8 cellular contexts compared by ENCODE assay signal in the genomic region with DNA sequence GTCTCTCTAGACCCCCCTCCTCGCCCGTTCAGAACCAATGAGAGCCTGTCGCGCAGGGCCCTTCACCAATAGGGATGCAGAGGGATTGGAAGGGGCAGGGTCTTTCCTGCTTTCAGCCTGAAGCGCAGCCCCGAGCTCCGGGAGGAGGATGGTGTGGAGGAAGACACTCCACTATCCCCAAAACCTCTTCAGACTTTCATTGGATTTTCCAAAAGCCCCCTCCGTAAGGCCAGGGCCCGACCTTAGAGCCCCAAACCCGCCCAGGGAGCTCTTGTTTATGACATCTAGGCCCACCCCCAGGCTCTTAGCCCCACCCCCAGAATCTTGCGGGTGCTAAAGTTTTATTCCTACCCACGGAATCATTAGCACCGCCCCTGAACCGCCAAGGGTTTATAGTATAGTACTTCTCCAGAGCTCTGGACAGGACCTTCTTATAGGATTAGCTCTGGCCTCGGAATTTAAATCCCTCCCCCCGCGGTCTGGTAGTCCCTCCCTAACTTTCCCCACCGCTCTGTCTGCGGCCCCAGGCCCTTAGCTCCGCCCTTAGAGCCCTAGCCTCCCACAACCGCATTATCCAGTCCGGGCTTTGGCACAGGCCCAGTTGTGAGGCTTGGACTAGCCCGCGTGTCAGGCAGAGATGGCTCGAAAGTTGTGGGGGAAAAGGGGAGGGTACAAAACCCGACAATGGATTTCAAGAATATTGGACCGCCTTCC. TPM values are rescaled to one million over a fixed set of nuclear protein-coding genes. Genes with fewer than 3 reads are reported as not detected.
DNase-seq lines count a peak whose midpoint lies in the region; ATAC-seq and TF ChIP-seq lines count a peak whose summit lies in the region.

No MANE protein-coding gene starts in this region.

- H3K36me3 Mint-ChIP-seq in endodermal cell (ENCODE audit: low read depth) = no peaks in the 10 kb centered on the region

- H3K27ac Mint-ChIP-seq in endodermal cell = no peak overlapping the region

- H3K4me1 Mint-ChIP-seq in endodermal cell = peaks cover 9% of the 10 kb centered on the region

- H3K4me3 ChIP-seq in endodermal cell (ENCODE audit: low read length) (peak overlapping the region; percentile 45), mesendoderm (ENCODE audit: low read length) (peak overlapping the region; percentile 16)

- H3K27me3 Mint-ChIP-seq in endodermal cell (ENCODE audit: insufficient read depth) = peaks cover 8% of the 10 kb centered on the region

- no peak overlapping the region for H3K18ac ChIP-seq in mesendoderm (ENCODE audit: low read length)

- H3K9me3 Mint-ChIP-seq in endodermal cell = peaks cover 15% of the 10 kb centered on the region

- no peak overlapping the region for H2BK15ac ChIP-seq in mesendoderm (replicated peaks; ENCODE audit: low read depth)

- TF ChIP-seq CTCF in endodermal cell (conservative IDR thresholded peaks at IDR 0.05) = no peak

- H3K4me1 ChIP-seq in endodermal cell (ENCODE audit: control insufficient read depth, insufficient read depth, low read length) (no peaks in the 10 kb centered on the region), mesendoderm (ENCODE audit: control insufficient read depth, low read depth, low read length) (peaks cover 6% of the 10 kb centered on the region)

- H4K5ac ChIP-seq in mesendoderm (ENCODE audit: low read length) = no peak overlapping the region

- H3K36me3 ChIP-seq in endodermal cell (ENCODE audit: control insufficient read depth, insufficient read depth, low read length) = no peaks in the 10 kb centered on the region
- no peaks in the 10 kb centered on the region for H3K36me3 ChIP-seq in mesendoderm (ENCODE audit: control insufficient read depth, insufficient read depth, low read length)

- in situ Hi-C loops in G401 (cut with HindIII; ENCODE audit: low sequenced_read_pairs) = no loop called here

- no peaks in the 10 kb centered on the region for H3K79me2 ChIP-seq in mesendoderm (ENCODE audit: control insufficient read depth, insufficient read depth, low read length)

- peak overlapping the region; percentile 32 for H3K4me2 ChIP-seq in mesendoderm (ENCODE audit: low read length)

- H3K4ac ChIP-seq in mesendoderm (ENCODE audit: low read depth, low read length) = no peak overlapping the region

- peak overlapping the region; percentile 8 for H3K56ac ChIP-seq in mesendoderm (ENCODE audit: low read length)

- H2BK120ac ChIP-seq in mesendoderm (ENCODE audit: low read depth, low read length) = no peak overlapping the region

- no peak overlapping the region for H4K8ac ChIP-seq in mesendoderm (ENCODE audit: low read depth, low read length)

- peak; percentile 28 for ATAC-seq in HG03280 (IDR thresholded peaks at IDR 0.05; ENCODE audit: unreplicated experiment)
- no peak for ATAC-seq in GM19452 (IDR thresholded peaks at IDR 0.05; ENCODE audit: unreplicated experiment)

- H3K9me3 ChIP-seq in endodermal cell (ENCODE audit: control insufficient read depth, low read length) = no peaks in the 10 kb centered on the region

- H3K9ac ChIP-seq in endodermal cell (ENCODE audit: extremely low read depth, low read length, poor library complexity, severe bottlenecking) (no peak overlapping the region), mesendoderm (ENCODE audit: low read length) (no peak overlapping the region)

- DNase-seq in G401 (ENCODE audit: low spot score) = peak; percentile 98
- peak; percentile 99 for DNase-seq in NCI-H82 treated with DMSO at 0.1 percent for 48 hours (lab: John Stamatoyannopoulos, UW; ENCODE audit: unreplicated experiment)
- DNase-seq in activated CD8-positive, alpha-beta memory T cell treated with anti-CD3 and anti-CD28 coated beads, Interleukin-2, amount 50 U/mL, for 4 hours = peak; percentile 61
- DNase-seq in endodermal cell = peak; percentile 94
- peak; percentile 95 for DNase-seq in mesendoderm
- DNase-seq in stimulated activated CD8-positive, alpha-beta memory T cell treated with anti-CD3 and anti-CD28 coated beads, Interleukin-15, amount 100 ng/mL, for 4 hours (ENCODE audit: low read depth in 2 of 2) = peak; percentile 37 to 57

- H3K4me3 Mint-ChIP-seq in endodermal cell = peak overlapping the region; percentile 48

- WGBS in endodermal cell (ENCODE audit: insufficient coverage in 1 of 2, insufficient read length in 1 of 2), 2 experiments = 45 to 68% methylated on average over 20 to 24 of the region's 27 CpGs
- no CpG with 5 or more reads among the region's 27 CpGs for whole genome bisulfite sequencing in mesendoderm (ENCODE audit: extremely low coverage, insufficient coverage, low lambda C conversion rate)

- no peak overlapping the region for H2BK5ac ChIP-seq in mesendoderm (ENCODE audit: low read length)

- no peak overlapping the region for H3K23ac ChIP-seq in mesendoderm (ENCODE audit: low read length)

- H2AK5ac ChIP-seq in mesendoderm (ENCODE audit: low read length) = no peak overlapping the region

- no peak overlapping the region for H3K27ac ChIP-seq in endodermal cell (ENCODE audit: low read depth, low read length)
- H3K27ac ChIP-seq in mesendoderm (ENCODE audit: low read depth, low read length) = no peak overlapping the region

- H3K79me1 ChIP-seq in mesendoderm (ENCODE audit: low read length) = no peaks in the 10 kb centered on the region

- H3K27me3 ChIP-seq in endodermal cell (ENCODE audit: control insufficient read depth, insufficient read depth, low read length, poor library complexity, severe bottlenecking) (no peaks in the 10 kb centered on the region), mesendoderm (ENCODE audit: insufficient read depth, low read length, poor library complexity) (no peaks in the 10 kb centered on the region)

RNA-seq across cellular contexts. Expression of a gene that starts 6.6 kb away (rescaled TPM):
- 34.5 and 52.9 TPM in 2 replicates for total RNA-seq in G401 (2014; rRNA removed; shearing (Covaris generic))
- 10 to 100 TPM; 42.9 to 79.3 TPM for total RNA-seq in endodermal cell
- 25.9 TPM for polyA plus RNA-seq in endodermal cell (2013, experiment 1 of 2)
- 26.3 TPM for polyA plus RNA-seq in endodermal cell (2013, experiment 2 of 2)
- polyA plus RNA-seq in mesendoderm (2013, experiment 1 of 2) = 5.3 TPM
- 5.6 TPM for polyA plus RNA-seq in mesendoderm (2013, experiment 2 of 2)

RNA-seq across cellular contexts. Expression of a gene that starts 22.2 kb away (rescaled TPM):
- 4.2 and 8.0 TPM in 2 replicates for total RNA-seq in G401 (2014; rRNA removed; shearing (Covaris generic))
- 10 to 100 TPM; 10.8 to 14.6 TPM for total RNA-seq in endodermal cell
- polyA plus RNA-seq in endodermal cell (2013, experiment 1 of 2) = 3.5 TPM
- polyA plus RNA-seq in endodermal cell (2013, experiment 2 of 2) = 3.0 TPM
- polyA plus RNA-seq in mesendoderm (2013, experiment 1 of 2) = 0.07 TPM
- polyA plus RNA-seq in mesendoderm (2013, experiment 2 of 2) = 0.10 TPM

RNA-seq across cellular contexts. Expression of a gene that starts 43.8 kb away (rescaled TPM):
- 0.14 TPM in 1 of 2 replicates, not detected in the other for total RNA-seq in G401 (2014; rRNA removed; shearing (Covaris generic))
- not detected for total RNA-seq in endodermal cell
- polyA plus RNA-seq in endodermal cell (2013, experiment 1 of 2) = 0.32 TPM
- not detected for polyA plus RNA-seq in endodermal cell (2013, experiment 2 of 2)
- 0.14 TPM for polyA plus RNA-seq in mesendoderm (2013, experiment 1 of 2)
- polyA plus RNA-seq in mesendoderm (2013, experiment 2 of 2) = 0.10 TPM

RNA-seq across cellular contexts. Expression of a gene that starts 46.0 kb away (rescaled TPM):
- total RNA-seq in G401 (2014; rRNA removed; shearing (Covaris generic)) = 394 and 514 TPM in 2 replicates
- 100 to 1,000 TPM; 644 to 654 TPM for total RNA-seq in endodermal cell
- 524 TPM for polyA plus RNA-seq in endodermal cell (2013, experiment 1 of 2)
- 537 TPM for polyA plus RNA-seq in endodermal cell (2013, experiment 2 of 2)
- polyA plus RNA-seq in mesendoderm (2013, experiment 1 of 2) = 2,012 TPM
- 2,008 TPM for polyA plus RNA-seq in mesendoderm (2013, experiment 2 of 2)

RNA-seq across cellular contexts. Expression of a gene that starts 46.7 kb away (rescaled TPM):
- 28.5 and 32.9 TPM in 2 replicates for total RNA-seq in G401 (2014; rRNA removed; shearing (Covaris generic))
- total RNA-seq in endodermal cell = 10 to 100 TPM; 11.0 to 15.9 TPM
- polyA plus RNA-seq in endodermal cell (2013, experiment 1 of 2) = 14.8 TPM
- 14.4 TPM for polyA plus RNA-seq in endodermal cell (2013, experiment 2 of 2)
- 9.4 TPM for polyA plus RNA-seq in mesendoderm (2013, experiment 1 of 2)
- 9.6 TPM for polyA plus RNA-seq in mesendoderm (2013, experiment 2 of 2)

Comparison
In these comparisons a context has a peak if more than half of its experiments do, and no peak if none do; other contexts are left out.
1. DNase-seq: peak in every context shown above with its lines; median percentile 99 in NCI-H82 treated with DMSO at 0.1 percent for 48 hours; 98 in G401; 95 in mesendoderm; 94 in endodermal cell; 61 in activated CD8-positive, alpha-beta memory T cell treated with anti-CD3 and anti-CD28 coated beads, Interleukin-2, amount 50 U/mL, for 4 hours; 47 in stimulated activated CD8-positive, alpha-beta memory T cell treated with anti-CD3 and anti-CD28 coated beads, Interleukin-15, amount 100 ng/mL, for 4 hours.